7 cellular contexts compared by ENCODE assay signal in genomic region chr11:75325713-75326438, GRCh38. TPM values are rescaled to one million over a fixed set of nuclear protein-coding genes. Genes with fewer than 3 reads are reported as not detected.
DNase-seq lines count a peak whose midpoint lies in the region; ATAC-seq lines count a peak whose summit lies in the region.

No MANE protein-coding gene starts in this region.

- peak; percentile 50 to 63 for DNase-seq in activated T-cell treated with anti-CD3 and anti-CD28 coated beads, Interleukin-2, amount 50 U/mL, for 72 hours
- peak; percentile 54 to 97 (median 84) for DNase-seq in head of caudate nucleus
- peak; percentile 43 to 59 (median 53) for DNase-seq in stimulated activated CD4-positive, alpha-beta T cell treated with anti-CD3 and anti-CD28 coated beads, Interleukin-12 subunit alpha, Interleukin-12 subunit beta, amount 100 ng/mL, for 48 hours (ENCODE audit: low read depth in 2 of 3, low spot score in 1 of 3)
- no peak for DNase-seq in ecto neural progenitor cell (ENCODE audit: low spot score)
- DNase-seq in DMS79 treated with DMSO at 0.1 percent for 48 hours (lab: John Stamatoyannopoulos, UW), result no peak

- peaks cover 69% of the 10 kb centered on the region for H3K4me1 Mint-ChIP-seq in activated T-cell treated with anti-CD3 and anti-CD28 coated beads, Interleukin-2, amount 50 U/mL, for 72 hours (ENCODE audit: low read depth)

- H3K36me3 Mint-ChIP-seq in activated T-cell treated with anti-CD3 and anti-CD28 coated beads, Interleukin-2, amount 50 U/mL, for 72 hours (ENCODE audit: insufficient read depth in 2 of 2), result no peaks in the 10 kb centered on the region

- H3K4me3 Mint-ChIP-seq in activated T-cell treated with anti-CD3 and anti-CD28 coated beads, Interleukin-2, amount 50 U/mL, for 72 hours, result peak overlapping the region; percentile 13 to 39

- H3K9me3 ChIP-seq in KOPT-K1 (ENCODE audit: insufficient read depth, low read length, poor library complexity, severe bottlenecking), result no peaks in the 10 kb centered on the region

- ATAC-seq in activated T-cell treated with anti-CD3 and anti-CD28 coated beads, Interleukin-2, amount 50 U/mL, for 72 hours (replicated peaks in 1 of 2), result peak; percentile 60 to 72
- no peak for ATAC-seq in GM18868 (IDR thresholded peaks at IDR 0.05; ENCODE audit: unreplicated experiment)

- H3K36me3 ChIP-seq in KOPT-K1 (ENCODE audit: insufficient read depth, low read length), result no peaks in the 10 kb centered on the region

- intact Hi-C loops in head of caudate nucleus (cut with DNase I), result loop anchor here (5.0 kb wide), 1 partner anchor 44 kb away; no protein-coding TSS in a partner anchor

- peak overlapping the region; percentile 17 for H3K27ac Mint-ChIP-seq in activated T-cell treated with anti-CD3 and anti-CD28 coated beads, Interleukin-2, amount 50 U/mL, for 72 hours

- no peaks in the 10 kb centered on the region for H3K9me3 Mint-ChIP-seq in activated T-cell treated with anti-CD3 and anti-CD28 coated beads, Interleukin-2, amount 50 U/mL, for 72 hours

- no peaks in the 10 kb centered on the region for H3K27me3 Mint-ChIP-seq in activated T-cell treated with anti-CD3 and anti-CD28 coated beads, Interleukin-2, amount 50 U/mL, for 72 hours (ENCODE audit: low read depth)

- peak overlapping the region; percentile 48 for H3K27ac ChIP-seq in KOPT-K1 (ENCODE audit: low read depth, low read length, poor library complexity, severe bottlenecking)

RNA-seq across cellular contexts. Expression of gene ARRB1, which starts 25.6 kb away (rescaled TPM):
- 10 to 100 TPM; 16.7 to 18.3 TPM for total RNA-seq in activated T-cell treated with anti-CD3 and anti-CD28 coated beads, Interleukin-2, amount 50 U/mL, for 72 hours

Comparison
In these comparisons a context has a peak if more than half of its experiments do, and no peak if none do; other contexts are left out.
1. DNase-seq: peak in activated T-cell treated with anti-CD3 and anti-CD28 coated beads, Interleukin-2, amount 50 U/mL, for 72 hours (2 of 2), head of caudate nucleus (42 of 42) and stimulated activated CD4-positive, alpha-beta T cell treated with anti-CD3 and anti-CD28 coated beads, Interleukin-12 subunit alpha, Interleukin-12 subunit beta, amount 100 ng/mL, for 48 hours (3 of 3); none in ecto neural progenitor cell (single experiment) and DMS79 treated with DMSO at 0.1 percent for 48 hours (single experiment).